ENCODE assay signal across 1 cellular context in genomic region chr7:155187061-155187785, GRCh38.
TF ChIP-seq lines count a peak whose summit lies in the region.

No MANE protein-coding gene starts in this region.

TF ChIP-seq in H1, 55 proteins besides CTCF, POLR2A, EP300 and RAD21:
- TF ChIP-seq ZNF274 (IDR thresholded peaks at IDR 0.05; ENCODE audit: borderline replicate concordance, extremely low read depth, low read length) (no peak), RXRA (IDR thresholded peaks at IDR 0.05; ENCODE audit: insufficient read depth, low read depth, low read length) (no peak), BACH1 (IDR thresholded peaks at IDR 0.05; ENCODE audit: low read length) (no peak), CBX8 (IDR thresholded peaks at IDR 0.05; ENCODE audit: borderline replicate concordance, low read depth, low read length) (no peak), TCF12 (IDR thresholded peaks at IDR 0.05; ENCODE audit: low read depth, low read length) (no peak), SIN3A (conservative IDR thresholded peaks at IDR 0.05 in 1 of 2, IDR thresholded peaks at IDR 0.05 in 1 of 2; ENCODE audit: low read depth in 1 of 2, low read length in 2 of 2) (no peak), ATF3 (IDR thresholded peaks at IDR 0.05; ENCODE audit: insufficient read depth, low read depth, low read length) (no peak), PHF8 (conservative IDR thresholded peaks at IDR 0.05; ENCODE audit: low read depth, low read length) (no peak), MAFK (IDR thresholded peaks at IDR 0.05; ENCODE audit: low read depth, low read length) (no peak), EZH2 (IDR thresholded peaks at IDR 0.05; ENCODE audit: low read depth, low read length, severe bottlenecking) (no peak), GTF2F1 (IDR thresholded peaks at IDR 0.05; ENCODE audit: borderline replicate concordance, low read depth, low read length) (no peak), TBP (IDR thresholded peaks at IDR 0.05; ENCODE audit: low read depth, low read length) (no peak), SAP30 (IDR thresholded peaks at IDR 0.05; ENCODE audit: insufficient read depth, insufficient replicate concordance, low read length) (no peak), CBX5 (IDR thresholded peaks at IDR 0.05; ENCODE audit: low read depth, low read length) (no peak), POU5F1 (IDR thresholded peaks at IDR 0.05; ENCODE audit: low read depth, low read length) (no peak), EGR1 (IDR thresholded peaks at IDR 0.05; ENCODE audit: borderline replicate concordance, low read depth, low read length) (no peak), TEAD4 (IDR thresholded peaks at IDR 0.05; ENCODE audit: low read depth, low read length) (no peak), CHD1 (IDR thresholded peaks at IDR 0.05; ENCODE audit: low read depth, low read length) (no peak), HDAC2 (IDR thresholded peaks at IDR 0.05; ENCODE audit: borderline replicate concordance in 1 of 2, low read depth in 2 of 2, low read length in 2 of 2) (no peak)
TF ChIP-seq in H1: peak in this region for 0.
